Comparison of ENCODE assay signal across 9 cellular contexts in genomic region chr11:7600205-7600775, GRCh38.
A peak's percentile ranks its signal among the peaks of the same experiment; 100 is the strongest.
DNase-seq lines count a peak whose midpoint lies in the region; ATAC-seq and TF ChIP-seq lines count a peak whose summit lies in the region.
"Had no signal": no experiment of that assay in that cellular context is flagged by ENCODE, and none has a peak within 500 bp of the region (broad histone marks: within the 10 kb centered on the region; RNA-seq: fewer than 3 reads in every experiment).

No MANE protein-coding gene starts in this region.

- H3K27me3 Mint-ChIP-seq in CD4-positive, alpha-beta memory T cell, result no peaks in the 10 kb centered on the region

- CTCF ChIA-PET in CD4-positive, alpha-beta memory T cell (lab: Charles Lee; ENCODE audit: partially characterized antibody), result no interaction called here

- H3K9me3 Mint-ChIP-seq in CD4-positive, alpha-beta memory T cell, result no peaks in the 10 kb centered on the region

- 53 to 57% methylated on average over 6 of the region's 6 CpGs for WGBS in lung, 2 donors

- H3K27me3 ChIP-seq in left ventricle myocardium inferior (ENCODE audit: low read depth) (no peaks in the 10 kb centered on the region), lung (ENCODE audit: control insufficient read depth, insufficient read depth) (no peaks in the 10 kb centered on the region), vagina (no peaks in the 10 kb centered on the region)
- H3K27me3 ChIP-seq in CD4-positive, alpha-beta memory T cell (ENCODE audit: insufficient read depth, low read length), result no peaks in the 10 kb centered on the region

- H3K4me1 Mint-ChIP-seq in CD4-positive, alpha-beta memory T cell, result no peaks in the 10 kb centered on the region

- ATAC-seq in Right ventricle myocardium inferior (peak; percentile 71), lung (ENCODE audit: insufficient read depth, low FRiP score) (peak; percentile 64)

- POLR2A ChIA-PET in CD4-positive, alpha-beta memory T cell (lab: Charles Lee; ENCODE audit: partially characterized antibody), result no interaction called here

- intact Hi-C loops in Right ventricle myocardium inferior (cut with DNase I) (no loop called here), left ventricle myocardium inferior (cut with micrococcal nuclease) (no loop called here), vagina (cut with DNase I) (no loop called here)
- intact Hi-C loops in CD4-positive, alpha-beta memory T cell (cut with micrococcal nuclease), result no loop called here

- TF ChIP-seq CTCF in left ventricle myocardium inferior (IDR thresholded peaks at IDR 0.05; ENCODE audit: borderline replicate concordance) (no peak), choroid plexus epithelial cell (conservative IDR thresholded peaks at IDR 0.05; ENCODE audit: low read depth, low read length) (no peak), lung (IDR thresholded peaks at IDR 0.05; ENCODE audit: control extremely low read depth, extremely low read depth) (no peak), vagina (IDR thresholded peaks at IDR 0.05) (no peak)

- no peak for DNase-seq in Right ventricle myocardium inferior (ENCODE audit: missing footprints)
- DNase-seq in left ventricle myocardium inferior, result no peak
- DNase-seq in choroid plexus epithelial cell (ENCODE audit: low read depth), result peak; percentile 83
- DNase-seq in lung (ENCODE audit: low spot score), result peak; percentile 87
- no peak for DNase-seq in vagina (ENCODE audit: extremely low spot score in 2 of 2)
- no peak for DNase-seq in NCI-H1436 treated with DMSO at 0.1 percent for 48 hours (lab: John Stamatoyannopoulos, UW)
- no peak for DNase-seq in activated T-cell treated with anti-CD3 and anti-CD28 coated beads, Interleukin-2, amount 50 U/mL, for 48 hours
- no peak for DNase-seq in CD4-positive, alpha-beta memory T cell

- H3K4me3 Mint-ChIP-seq in CD4-positive, alpha-beta memory T cell, result no peak overlapping the region

- H3K36me3 ChIP-seq in left ventricle myocardium inferior (peaks cover 20% of the 10 kb centered on the region), lung (ENCODE audit: control insufficient read depth in 2 of 2, insufficient read depth in 2 of 2, low read length in 2 of 2) (peaks cover 0 to 1% of the 10 kb centered on the region in 2 donors), vagina (no peaks in the 10 kb centered on the region)
- no peaks in the 10 kb centered on the region for H3K36me3 ChIP-seq in CD4-positive, alpha-beta memory T cell (ENCODE audit: insufficient read depth, low read length)

- no peak for TF ChIP-seq POLR2A in vagina (IDR thresholded peaks at IDR 0.05)

- no peaks in the 10 kb centered on the region for H3K9me3 ChIP-seq in left ventricle myocardium inferior (replicated peaks)
- H3K9me3 ChIP-seq in lung (ENCODE audit: control insufficient read depth in 2 of 2, insufficient read depth in 1 of 2, low read length in 1 of 2), result no peaks in the 10 kb centered on the region
- H3K9me3 ChIP-seq in vagina, result no peaks in the 10 kb centered on the region
- H3K9me3 ChIP-seq in CD4-positive, alpha-beta memory T cell (ENCODE audit: control insufficient read depth in 1 of 2, low read length in 2 of 2), result no peaks in the 10 kb centered on the region

- no peak overlapping the region for H3K27ac ChIP-seq in left ventricle myocardium inferior (replicated peaks)
- H3K27ac ChIP-seq in lung (ENCODE audit: low read depth in 1 of 2, low read length in 1 of 2), result peak overlapping the region in 1 of 2 donors; percentile 82
- H3K27ac ChIP-seq in vagina, result no peak overlapping the region
- no peak overlapping the region for H3K27ac ChIP-seq in CD4-positive, alpha-beta memory T cell (ENCODE audit: low read depth, low read length)
- H3K27ac ChIP-seq: SK-N-MC had no signal

- H3K4me1 ChIP-seq in left ventricle myocardium inferior, result peaks cover 7% of the 10 kb centered on the region
- peaks cover 3 to 5% of the 10 kb centered on the region in 2 donors for H3K4me1 ChIP-seq in lung (ENCODE audit: control insufficient read depth in 2 of 2, insufficient read depth in 2 of 2, low read length in 2 of 2)
- H3K4me1 ChIP-seq in vagina, result peaks cover 37% of the 10 kb centered on the region
- no peaks in the 10 kb centered on the region for H3K4me1 ChIP-seq in CD4-positive, alpha-beta memory T cell (ENCODE audit: insufficient read depth, low read length)

- H3K27ac Mint-ChIP-seq in CD4-positive, alpha-beta memory T cell, result peak overlapping the region in 2 of 7 donors; percentile 51 to 57

- H3K4me3 ChIP-seq in left ventricle myocardium inferior, result no peak overlapping the region
- H3K4me3 ChIP-seq in choroid plexus epithelial cell (ENCODE audit: low read depth, low read length), result no peak overlapping the region
- H3K4me3 ChIP-seq in lung, result no peak overlapping the region
- H3K4me3 ChIP-seq in vagina, result no peak overlapping the region
- H3K4me3 ChIP-seq in CD4-positive, alpha-beta memory T cell (ENCODE audit: low read length in 2 of 2), result no peak overlapping the region
- H3K4me3 ChIP-seq: SK-N-MC had no signal

- peaks cover 17 to 29% of the 10 kb centered on the region in 2 donors for H3K36me3 Mint-ChIP-seq in CD4-positive, alpha-beta memory T cell

Comparison
In these comparisons a context has a peak if more than half of its experiments do, and no peak if none do; other contexts are left out.
1. DNase-seq: peak in choroid plexus epithelial cell (single experiment) and lung (single experiment); none in Right ventricle myocardium inferior (single experiment), left ventricle myocardium inferior (single experiment), vagina (0 of 2), NCI-H1436 treated with DMSO at 0.1 percent for 48 hours (single experiment), activated T-cell treated with anti-CD3 and anti-CD28 coated beads, Interleukin-2, amount 50 U/mL, for 48 hours (0 of 2) and CD4-positive, alpha-beta memory T cell (0 of 5).